In genomic region chr7:37481154-37481553, GRCh38 we compare ENCODE assay signal across 22 cellular contexts.
"Had no signal": no experiment of that assay in that cellular context is flagged by ENCODE, and none has a peak within 500 bp of the region (broad histone marks: within the 10 kb centered on the region; RNA-seq: fewer than 3 reads in every experiment).

No MANE protein-coding gene starts in this region.

- H3K36me3 ChIP-seq: adrenal gland, left lung, pancreas, stomach, thoracic aorta, upper lobe of right lung had no signal

- H3K36me3 Mint-ChIP-seq: activated naive CD4-positive, alpha-beta T cell treated with anti-CD3 and anti-CD28 coated beads, Interleukin-2, amount 50 U/mL, for 72 hours; natural killer cell; stimulated activated memory B cell treated with anti-CD40 and anti-IgM and Interleukin-4, amounts not matched to agents 10 μg/mL and 1 μg/mL and 100 μg/mL, for 72 hours had no signal

- H3K27ac Mint-ChIP-seq: activated naive CD4-positive, alpha-beta T cell treated with anti-CD3 and anti-CD28 coated beads, Interleukin-2, amount 50 U/mL, for 72 hours; activated T-cell treated with anti-CD3 and anti-CD28 coated beads, Interleukin-2, amount 50 U/mL, for 24 hours; activated T-helper 17 cell treated with anti-CD3 and anti-CD28 coated beads, Interleukin-2, amount 50 U/mL, for 72 hours; immature natural killer cell; natural killer cell; stimulated activated memory B cell treated with anti-CD40 and anti-IgM and Interleukin-4, amounts not matched to agents 10 μg/mL and 1 μg/mL and 100 μg/mL, for 72 hours had no signal

- ATAC-seq: activated naive CD4-positive, alpha-beta T cell treated with anti-CD3 and anti-CD28 coated beads, Interleukin-2, amount 50 U/mL, for 72 hours; activated T-helper 17 cell treated with anti-CD3 and anti-CD28 coated beads, Interleukin-2, amount 50 U/mL, for 72 hours; left lung; natural killer cell; pancreas; stimulated activated memory B cell treated with anti-CD40 and anti-IgM and Interleukin-4, amounts not matched to agents 10 μg/mL and 1 μg/mL and 100 μg/mL, for 72 hours; upper lobe of right lung had no signal

- H3K79me2 ChIP-seq: hepatocyte had no signal

- H3K4me1 ChIP-seq: adrenal gland, pancreas, upper lobe of right lung had no signal

- FAIRE-seq: bronchial epithelial cell, pancreas, TTC549 had no signal

- H3K9me3 ChIP-seq: adrenal gland, left lung, pancreas, stomach, thoracic aorta, upper lobe of right lung had no signal

- H3K4me3 Mint-ChIP-seq: activated T-cell treated with anti-CD3 and anti-CD28 coated beads, Interleukin-2, amount 50 U/mL, for 24 hours; activated T-helper 17 cell treated with anti-CD3 and anti-CD28 coated beads, Interleukin-2, amount 50 U/mL, for 72 hours; immature natural killer cell; natural killer cell; stimulated activated memory B cell treated with anti-CD40 and anti-IgM and Interleukin-4, amounts not matched to agents 10 μg/mL and 1 μg/mL and 100 μg/mL, for 72 hours had no signal

- H3K4me3 ChIP-seq: adrenal gland, hepatocyte, left lung, pancreas, stomach, thoracic aorta, upper lobe of right lung had no signal

- H3K27ac ChIP-seq: adrenal gland, hepatocyte, left lung, pancreas, thoracic aorta, upper lobe of right lung had no signal

- H2AFZ ChIP-seq: hepatocyte had no signal

- H3K9me3 Mint-ChIP-seq: activated T-helper 17 cell treated with anti-CD3 and anti-CD28 coated beads, Interleukin-2, amount 50 U/mL, for 72 hours; natural killer cell had no signal

- H3K4me1 Mint-ChIP-seq: activated T-helper 17 cell treated with anti-CD3 and anti-CD28 coated beads, Interleukin-2, amount 50 U/mL, for 72 hours; immature natural killer cell; natural killer cell; stimulated activated memory B cell treated with anti-CD40 and anti-IgM and Interleukin-4, amounts not matched to agents 10 μg/mL and 1 μg/mL and 100 μg/mL, for 72 hours had no signal

- DNase-seq: activated CD8-positive, alpha-beta memory T cell treated with anti-CD3 and anti-CD28 coated beads for 24 hours; activated CD8-positive, alpha-beta memory T cell treated with anti-CD3 and anti-CD28 coated beads, Interleukin-2, amount 50 U/mL, for 4 hours; activated T-cell treated with anti-CD3 and anti-CD28 coated beads, Interleukin-2, amount 50 U/mL, for 24 hours; adrenal gland; effector CD8-positive, alpha-beta T cell; foreskin melanocyte; glutamatergic neuron; immature natural killer cell; left lung; natural killer cell; pancreas; stimulated activated CD4-positive, alpha-beta T cell treated with anti-CD3 and anti-CD28 coated beads, Interleukin-2, amount 100 ng/mL, for 24 hours; stomach; T-helper 1 cell; upper lobe of right lung had no signal

- H3K4me2 ChIP-seq: hepatocyte had no signal

- H3K27me3 ChIP-seq: adrenal gland, hepatocyte, left lung, pancreas, stomach, upper lobe of right lung had no signal
